In genomic region chr20:33310327-33310899, GRCh38 we compare ENCODE assay signal across 36 cellular contexts. TPM values are rescaled to one million over a fixed set of nuclear protein-coding genes. Genes with fewer than 3 reads are reported as not detected.
"Had no signal": no experiment of that assay in that cellular context is flagged by ENCODE, and none has a peak within 500 bp of the region (broad histone marks: within the 10 kb centered on the region; RNA-seq: fewer than 3 reads in every experiment).

No MANE protein-coding gene starts in this region.

- H3K4me1 Mint-ChIP-seq: activated naive CD8-positive, alpha-beta T cell treated with anti-CD3 and anti-CD28 coated beads for 36 hours; stimulated activated memory B cell treated with anti-CD40 and anti-IgM and Interleukin-4, amounts not matched to agents 10 μg/mL and 1 μg/mL and 100 μg/mL, for 72 hours; stimulated activated naive CD8-positive, alpha-beta T cell treated with anti-CD3 and anti-CD28 coated beads, Interleukin-15, amount 100 ng/mL, for 72 hours had no signal

- H3K36me3 ChIP-seq: adrenal gland, colonic mucosa, esophagus squamous epithelium, left lung, lower lobe of right lung, ovary, prostate gland, tibial nerve had no signal

- FAIRE-seq: endometrium, frontal cortex had no signal

- ATAC-seq: activated T-cell treated with anti-CD3 and anti-CD28 coated beads, Interleukin-2, amount 50 U/mL, for 72 hours; body of pancreas; left lung; lower lobe of right lung; naive thymus-derived CD8-positive, alpha-beta T cell; sciatic nerve; stimulated activated memory B cell treated with anti-CD40 and anti-IgM and Interleukin-4, amounts not matched to agents 10 μg/mL and 1 μg/mL and 100 μg/mL, for 72 hours; stimulated activated naive CD8-positive, alpha-beta T cell treated with anti-CD3 and anti-CD28 coated beads, Interleukin-15, amount 100 ng/mL, for 72 hours had no signal

- H3K27ac Mint-ChIP-seq: activated naive CD8-positive, alpha-beta T cell treated with anti-CD3 and anti-CD28 coated beads for 36 hours; activated T-cell treated with anti-CD3 and anti-CD28 coated beads, Interleukin-2, amount 50 U/mL, for 72 hours; naive thymus-derived CD8-positive, alpha-beta T cell; stimulated activated memory B cell treated with anti-CD40 and anti-IgM and Interleukin-4, amounts not matched to agents 10 μg/mL and 1 μg/mL and 100 μg/mL, for 72 hours; T-helper 2 cell treated with Interferon-gamma antibody and Interleukin-4, amounts not matched to agents 5 μg/mL and 100 μg/mL, for 36 hours had no signal

- H3K4me1 ChIP-seq: adrenal gland, body of pancreas, colonic mucosa, esophagus squamous epithelium, left lung, lower lobe of right lung, prostate gland, tibial nerve had no signal

- H3K27me3 Mint-ChIP-seq: activated naive CD8-positive, alpha-beta T cell treated with anti-CD3 and anti-CD28 coated beads for 36 hours; stimulated activated naive CD8-positive, alpha-beta T cell treated with anti-CD3 and anti-CD28 coated beads, Interleukin-15, amount 100 ng/mL, for 72 hours had no signal

- H3K4me3 ChIP-seq: adrenal gland, body of pancreas, colonic mucosa, esophagus squamous epithelium, hepatocyte, left lung, lower lobe of right lung, ovary, prostate gland, skin epidermis, tibial nerve had no signal

- H3K27ac ChIP-seq: adrenal gland, body of pancreas, colonic mucosa, epithelial cell of prostate, esophagus squamous epithelium, hepatocyte, left lung, lower lobe of right lung, ovary, prostate gland, tibial nerve, VCaP had no signal

- H3K4me3 Mint-ChIP-seq: activated naive CD8-positive, alpha-beta T cell treated with anti-CD3 and anti-CD28 coated beads for 36 hours; activated T-cell treated with anti-CD3 and anti-CD28 coated beads, Interleukin-2, amount 50 U/mL, for 72 hours; naive thymus-derived CD8-positive, alpha-beta T cell; stimulated activated memory B cell treated with anti-CD40 and anti-IgM and Interleukin-4, amounts not matched to agents 10 μg/mL and 1 μg/mL and 100 μg/mL, for 72 hours; stimulated activated naive CD8-positive, alpha-beta T cell treated with anti-CD3 and anti-CD28 coated beads, Interleukin-15, amount 100 ng/mL, for 72 hours; T-helper 2 cell treated with Interferon-gamma antibody and Interleukin-4, amounts not matched to agents 5 μg/mL and 100 μg/mL, for 36 hours had no signal

- H3K36me3 Mint-ChIP-seq: activated naive CD8-positive, alpha-beta T cell treated with anti-CD3 and anti-CD28 coated beads for 36 hours; naive thymus-derived CD8-positive, alpha-beta T cell; stimulated activated memory B cell treated with anti-CD40 and anti-IgM and Interleukin-4, amounts not matched to agents 10 μg/mL and 1 μg/mL and 100 μg/mL, for 72 hours had no signal

- H3K27me3 ChIP-seq: adrenal gland, body of pancreas, colonic mucosa, hepatocyte, ovary, tibial nerve had no signal

- H3K9me3 Mint-ChIP-seq: activated naive CD8-positive, alpha-beta T cell treated with anti-CD3 and anti-CD28 coated beads for 36 hours; stimulated activated naive CD8-positive, alpha-beta T cell treated with anti-CD3 and anti-CD28 coated beads, Interleukin-15, amount 100 ng/mL, for 72 hours; T-helper 2 cell treated with Interferon-gamma antibody and Interleukin-4, amounts not matched to agents 5 μg/mL and 100 μg/mL, for 36 hours had no signal

- DNase-seq: activated CD4-positive, alpha-beta T cell treated with anti-CD3 and anti-CD28 coated beads for 4 hours; activated CD4-positive, alpha-beta T cell treated with anti-CD3 and anti-CD28 coated beads, Interleukin-2, amount 50 U/mL, for 4 hours; activated effector memory CD4-positive, alpha-beta T cell treated with Interleukin-2 at 50 U/mL for 16 hours; activated naive CD4-positive, alpha-beta T cell treated with Interleukin-2 at 50 U/mL for 16 hours; activated naive CD8-positive, alpha-beta T cell treated with anti-CD3 and anti-CD28 coated beads for 36 hours; activated T-cell treated with anti-CD3 and anti-CD28 coated beads for 4 hours; activated T-cell treated with anti-CD3 and anti-CD28 coated beads, Interleukin-2, amount 50 U/mL, for 72 hours; adrenal gland; aorta; body of pancreas; colonic mucosa; effector CD8-positive, alpha-beta T cell; esophagus squamous epithelium; left lung; lower lobe of right lung; mesenchymal stem cell; naive thymus-derived CD8-positive, alpha-beta T cell; ovary; retina; stimulated activated CD4-positive, alpha-beta T cell treated with anti-CD3 and anti-CD28 coated beads, Interleukin-12 subunit alpha, Interleukin-12 subunit beta, amount 100 ng/mL, for 4 hours; stimulated activated CD4-positive, alpha-beta T cell treated with anti-CD3 and anti-CD28 coated beads, Interleukin-4, amount 100 ng/mL, for 24 hours; stimulated activated naive CD8-positive, alpha-beta T cell treated with anti-CD3 and anti-CD28 coated beads, Interleukin-15, amount 100 ng/mL, for 72 hours; T-helper 1 cell had no signal

- H3K9me3 ChIP-seq: adrenal gland, body of pancreas, colonic mucosa, esophagus squamous epithelium, left lung, lower lobe of right lung, ovary, prostate gland, tibial nerve had no signal

RNA-seq across cellular contexts. Expression of gene BPIFB1, which starts 27.4 kb away (rescaled TPM):
- total RNA-seq: activated naive CD8-positive, alpha-beta T cell treated with anti-CD3 and anti-CD28 coated beads for 36 hours; activated T-cell treated with anti-CD3 and anti-CD28 coated beads, Interleukin-2, amount 50 U/mL, for 72 hours; aorta; body of pancreas; dermis microvascular lymphatic vessel endothelial cell; frontal cortex; kidney epithelial cell; naive thymus-derived CD8-positive, alpha-beta T cell; tibial nerve had no signal
- polyA plus RNA-seq: naive thymus-derived CD8-positive, alpha-beta T cell; ovary had no signal
